In genomic region chr11:112212290-112212689, GRCh38 we compare ENCODE assay signal across 31 cellular contexts. TPM values are rescaled to one million over a fixed set of nuclear protein-coding genes. Genes with fewer than 3 reads are reported as not detected.
"Had no signal": no experiment of that assay in that cellular context is flagged by ENCODE, and none has a peak within 500 bp of the region (broad histone marks: within the 10 kb centered on the region; RNA-seq: fewer than 3 reads in every experiment).

No MANE protein-coding gene starts in this region.

- H3K4me3 ChIP-seq: ascending aorta, dorsolateral prefrontal cortex, heart right ventricle, left lung, lung, mucosa of descending colon, spleen, testis, transverse colon had no signal

- H3K27me3 ChIP-seq: ascending aorta, brain microvascular endothelial cell, dorsolateral prefrontal cortex, heart right ventricle, left lung, spleen, testis, transverse colon had no signal

- H3K4me1 ChIP-seq: ascending aorta, left lung, testis, transverse colon had no signal

- H3K9me3 ChIP-seq: ascending aorta, heart right ventricle, left lung, mucosa of descending colon, spleen, testis, transverse colon had no signal

- ATAC-seq: activated CD4-positive, alpha-beta T cell treated with anti-CD3 and anti-CD28 coated beads for 36 hours; activated CD8-positive, alpha-beta memory T cell treated with anti-CD3 and anti-CD28 coated beads, Interleukin-2, amount 10 ng/mL, durations not matched to agents 7 days and 5 days; activated CD8-positive, alpha-beta T cell treated with anti-CD3 and anti-CD28 coated beads, Interleukin-2, amount 10 ng/mL, durations not matched to agents 7 days and 5 days; left lung; mucosa of descending colon had no signal

- DNase-seq: activated CD4-positive, CD25-positive, alpha-beta regulatory T cell; activated CD8-positive, alpha-beta memory T cell treated with anti-CD3 and anti-CD28 coated beads, Interleukin-2, amount 10 ng/mL, durations not matched to agents 7 days and 5 days; activated CD8-positive, alpha-beta T cell treated with anti-CD3 and anti-CD28 coated beads, Interleukin-2, amount 10 ng/mL, durations not matched to agents 7 days and 5 days; activated effector memory CD4-positive, alpha-beta T cell treated with Interleukin-2 at 50 U/mL for 16 hours; activated naive CD8-positive, alpha-beta T cell treated with anti-CD3 and anti-CD28 coated beads for 36 hours; brain microvascular endothelial cell; dorsolateral prefrontal cortex; effector memory CD4-positive, alpha-beta T cell; foreskin fibroblast; heart right ventricle; left lung; mucosa of descending colon; posterior cingulate gyrus; right cardiac atrium; spleen; stimulated activated CD4-positive, alpha-beta T cell treated with anti-CD3 and anti-CD28 coated beads, Interleukin-4, amount 100 ng/mL, for 1 hour; stimulated activated naive CD8-positive, alpha-beta T cell treated with anti-CD3 and anti-CD28 coated beads, Interleukin-15, Interleukin-2, amounts not matched to agents 100 U/mL and 50 U/mL, for 24 hours; transverse colon had no signal

- H3K36me3 ChIP-seq: ascending aorta, brain microvascular endothelial cell, left lung, spleen, transverse colon had no signal

- H3K27ac ChIP-seq: ascending aorta, brain microvascular endothelial cell, dorsolateral prefrontal cortex, heart right ventricle, left lung, spleen, testis, transverse colon had no signal

- FAIRE-seq: colon had no signal

RNA-seq across cellular contexts. Expression of gene BCO2, which starts 37.0 kb away (rescaled TPM):
- total RNA-seq: ascending aorta had no signal

RNA-seq across cellular contexts. Expression of gene TEX12, which starts 45.1 kb away (rescaled TPM):
- total RNA-seq: activated CD8-positive, alpha-beta memory T cell treated with anti-CD3 and anti-CD28 coated beads, Interleukin-2, amount 10 ng/mL, durations not matched to agents 7 days and 5 days; activated CD8-positive, alpha-beta T cell treated with anti-CD3 and anti-CD28 coated beads, Interleukin-2, amount 10 ng/mL, durations not matched to agents 7 days and 5 days; ascending aorta; left lung; mesenteric fat pad; myocyte; osteoblast; T-helper 1 cell treated with Interleukin-12 subunit alpha and Interleukin-12 subunit beta and Interleukin-4 antibody, amounts not matched to agents 30 ng/mL and 1 ng/mL, for 36 hours had no signal

RNA-seq across cellular contexts. Expression of gene PLET1, which starts 48.4 kb away (rescaled TPM):
- total RNA-seq: activated CD4-positive, alpha-beta T cell treated with anti-CD3 and anti-CD28 coated beads for 36 hours; activated CD8-positive, alpha-beta memory T cell treated with anti-CD3 and anti-CD28 coated beads, Interleukin-2, amount 10 ng/mL, durations not matched to agents 7 days and 5 days; activated CD8-positive, alpha-beta T cell treated with anti-CD3 and anti-CD28 coated beads, Interleukin-2, amount 10 ng/mL, durations not matched to agents 7 days and 5 days; activated naive CD8-positive, alpha-beta T cell treated with anti-CD3 and anti-CD28 coated beads for 36 hours; ascending aorta; dorsolateral prefrontal cortex; glomerular endothelial cell; heart right ventricle; left lung; lung; mesenteric fat pad; mucosa of descending colon; myocyte; natural killer cell treated with Interleukin-12 subunit alpha and Interleukin-12 subunit beta and Interleukin-15 and Interleukin-18, amount 100 ng/mL, for 72 hours; osteoblast; right cardiac atrium; spleen; T-helper 1 cell treated with Interleukin-12 subunit alpha and Interleukin-12 subunit beta and Interleukin-4 antibody, amounts not matched to agents 30 ng/mL and 1 ng/mL, for 36 hours; testis; transverse colon; urinary bladder had no signal
- polyA plus RNA-seq: esophagus, heart right ventricle, lung, right cardiac atrium, spleen, urinary bladder had no signal

RNA-seq across cellular contexts. Expression of gene IL18, which starts 48.4 kb away (rescaled TPM):
- total RNA-seq: activated CD4-positive, alpha-beta T cell treated with anti-CD3 and anti-CD28 coated beads for 36 hours; myocyte; osteoblast had no signal
